Comparison of ENCODE assay signal across 8 cellular contexts in the genomic region with DNA sequence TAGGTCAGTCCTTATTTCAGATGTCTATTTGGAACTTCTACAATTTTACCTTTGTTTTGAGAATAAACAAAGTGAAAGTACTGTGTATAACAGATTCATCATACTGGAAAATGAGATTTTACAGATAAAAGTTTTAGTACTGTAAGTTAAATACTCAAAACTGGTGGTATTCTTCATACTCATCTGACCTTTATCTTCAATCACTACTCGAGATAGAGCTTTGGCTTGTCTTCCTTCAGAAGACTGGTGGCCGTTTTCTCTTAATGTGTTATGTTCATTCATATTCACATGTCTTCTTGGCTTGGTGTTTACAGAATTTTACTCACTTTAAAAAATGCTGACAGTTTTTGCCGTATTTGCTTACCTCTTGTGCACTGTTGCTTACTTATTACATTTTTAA. TPM values are rescaled to one million over a fixed set of nuclear protein-coding genes. Genes with fewer than 3 reads are reported as not detected.
DNase-seq lines count a peak whose midpoint lies in the region; ATAC-seq and TF ChIP-seq lines count a peak whose summit lies in the region.

No MANE protein-coding gene starts in this region.

- H3K36me3 ChIP-seq in BLaER1 (no peaks in the 10 kb centered on the region), HUES48 (ENCODE audit: control insufficient read depth, insufficient read depth, low read length) (no peaks in the 10 kb centered on the region)

- peak overlapping the region; percentile 86; the same call in 1 of the 2 replicates for H3K4me3 ChIP-seq in BLaER1
- H3K4me3 ChIP-seq in HUES48 (ENCODE audit: low read depth, low read length) = peak overlapping the region; percentile 92
- peak overlapping the region in 1 of 2 donors; percentile 87 for H3K4me3 ChIP-seq in foreskin fibroblast (ENCODE audit: low read depth in 1 of 2, low read length in 2 of 2)

- H3K9me3 ChIP-seq in BLaER1 (no peaks in the 10 kb centered on the region), HUES48 (ENCODE audit: control insufficient read depth, insufficient read depth, low read length) (no peaks in the 10 kb centered on the region)

- no peak for TF ChIP-seq CTCF in brain (conservative IDR thresholded peaks at IDR 0.05)
- TF ChIP-seq CTCF in foreskin fibroblast (IDR thresholded peaks at IDR 0.05; ENCODE audit: low read depth, low read length) = no peak

- H3K9ac ChIP-seq in BLaER1 (no peak overlapping the region), HUES48 (ENCODE audit: low read depth, low read length) (no peak overlapping the region)

- H3K4me1 ChIP-seq in BLaER1 = peaks cover 35% of the 10 kb centered on the region
- peaks cover 31% of the 10 kb centered on the region for H3K4me1 ChIP-seq in HUES48 (ENCODE audit: control insufficient read depth, insufficient read depth, low read length)

- H3K27ac Mint-ChIP-seq in brain = peak overlapping the region in 2 of 5 experiments; percentile 19 to 94
- peak overlapping the region in 3 of 10 donors; percentile 44 to 92 (median 92) for H3K27ac Mint-ChIP-seq in naive thymus-derived CD8-positive, alpha-beta T cell

- H3K4me1 Mint-ChIP-seq in brain = peaks cover 60% of the 10 kb centered on the region
- H3K4me1 Mint-ChIP-seq in naive thymus-derived CD8-positive, alpha-beta T cell = peaks cover 19 to 59% (median 50%) of the 10 kb centered on the region in 4 donors

- peak overlapping the region; percentile 90 for H3K4me2 ChIP-seq in BLaER1

- H3K27me3 ChIP-seq in BLaER1 (no peaks in the 10 kb centered on the region), HUES48 (ENCODE audit: control insufficient read depth, insufficient read depth, low read length) (no peaks in the 10 kb centered on the region)

- peak overlapping the region; percentile 95 to 99 (median 97) for H3K4me3 Mint-ChIP-seq in brain
- H3K4me3 Mint-ChIP-seq in naive thymus-derived CD8-positive, alpha-beta T cell = peak overlapping the region; percentile 46 to 100 (median 98)

- peaks cover 12% of the 10 kb centered on the region for H3K27me3 Mint-ChIP-seq in brain
- H3K27me3 Mint-ChIP-seq in naive thymus-derived CD8-positive, alpha-beta T cell = peaks cover 0 to 8% (median 0%) of the 10 kb centered on the region in 5 donors

- no peak for DNase-seq in naive thymus-derived CD8-positive, alpha-beta T cell
- DNase-seq in NCI-H1048 (lab: John Stamatoyannopoulos, UW) (no peak), HK-2 (ENCODE audit: unreplicated experiment) (no peak), AML-193 (lab: John Stamatoyannopoulos, UW) (no peak), foreskin fibroblast (no peak)

- H3K9me3 Mint-ChIP-seq in brain = no peaks in the 10 kb centered on the region
- no peaks in the 10 kb centered on the region for H3K9me3 Mint-ChIP-seq in naive thymus-derived CD8-positive, alpha-beta T cell

- H3K36me3 Mint-ChIP-seq in brain = peaks cover 7% of the 10 kb centered on the region
- peaks cover 1 to 5% (median 5%) of the 10 kb centered on the region in 3 donors for H3K36me3 Mint-ChIP-seq in naive thymus-derived CD8-positive, alpha-beta T cell

- H4K20me1 ChIP-seq in BLaER1 = peaks cover 65% of the 10 kb centered on the region

- H3K27ac ChIP-seq in BLaER1 (no peak overlapping the region), HUES48 (ENCODE audit: low read depth, low read length) (no peak overlapping the region)

- POLR2A ChIA-PET in naive thymus-derived CD8-positive, alpha-beta T cell (lab: Charles Lee) = no interaction called here

- no peak for ATAC-seq in naive thymus-derived CD8-positive, alpha-beta T cell

RNA-seq across cellular contexts. Expression of gene SPOPL, which starts 2.1 kb away (rescaled TPM):
- polyA plus RNA-seq in brain (ENCODE audit: insufficient read depth, low read depth, low replicate concordance) = 2.3 TPM
- total RNA-seq in naive thymus-derived CD8-positive, alpha-beta T cell = 10 to 100 TPM; 11.3 to 11.6 TPM
- polyA plus RNA-seq in naive thymus-derived CD8-positive, alpha-beta T cell = under 1 TPM; 0.23 to 0.66 (median 0.38) TPM
